19 cellular contexts compared by ENCODE assay signal in the genomic region with DNA sequence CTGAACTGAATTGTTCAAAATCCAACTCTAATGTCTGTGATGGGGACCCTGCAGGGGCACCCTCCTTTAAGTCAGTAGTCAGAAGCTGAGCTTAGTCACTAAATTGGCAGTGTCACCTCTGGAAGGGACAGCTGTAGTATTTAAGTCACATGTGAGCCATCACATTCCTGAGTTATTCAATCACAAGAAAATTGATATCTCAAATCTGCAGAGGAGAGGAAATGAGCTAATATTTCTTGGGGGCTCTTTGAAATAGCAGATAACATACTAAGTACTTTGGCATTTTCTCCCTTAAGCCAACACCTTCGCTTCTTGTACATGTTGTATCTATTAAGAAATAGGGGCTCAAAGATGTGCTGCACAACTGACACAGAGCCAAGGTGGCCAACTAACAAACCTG.
DNase-seq lines count a peak whose midpoint lies in the region; ATAC-seq, FAIRE-seq and TF ChIP-seq lines count a peak whose summit lies in the region.
"Had no signal": no experiment of that assay in that cellular context is flagged by ENCODE, and none has a peak within 500 bp of the region (broad histone marks: within the 10 kb centered on the region; RNA-seq: fewer than 3 reads in every experiment).

No MANE protein-coding gene starts in this region.

- H3K36me3 ChIP-seq in bronchial epithelial cell (ENCODE audit: control insufficient read depth, insufficient read depth, low read length): no peaks in the 10 kb centered on the region
- H3K36me3 ChIP-seq in left lung: no peaks in the 10 kb centered on the region
- H3K36me3 ChIP-seq: BLaER1 treated with 17β-estradiol and CSF1 and Interleukin-3, amounts not matched to agents 10 nM and 100 nM; heart right ventricle had no signal

- H3K27me3 ChIP-seq in bronchial epithelial cell (ENCODE audit: control insufficient read depth, insufficient read depth, low read length) (no peaks in the 10 kb centered on the region), left lung (no peaks in the 10 kb centered on the region)
- H3K27me3 ChIP-seq: BLaER1 treated with 17β-estradiol and CSF1 and Interleukin-3, amounts not matched to agents 10 nM and 100 nM; heart right ventricle had no signal

- no peaks in the 10 kb centered on the region for H3K9me3 ChIP-seq in left lung
- H3K9me3 ChIP-seq: BLaER1 treated with 17β-estradiol and CSF1 and Interleukin-3, amounts not matched to agents 10 nM and 100 nM; heart right ventricle had no signal

- DNase-seq in AG10803 (ENCODE audit: low read depth) (peak; percentile 55), bronchial epithelial cell (ENCODE audit: low read depth) (peak; percentile 88), left lung (no peak), foreskin melanocyte (no peak), T-helper 1 cell (no peak)
- DNase-seq: activated gamma-delta T cell; DMS79 treated with DMSO at 0.1 percent for 48 hours; effector memory CD4-positive, alpha-beta T cell; heart right ventricle; left colon; naive B cell; NCI-H187; Right ventricle myocardium superior had no signal

- no peak overlapping the region for H3K27ac ChIP-seq in left lung
- H3K27ac ChIP-seq: BLaER1 treated with 17β-estradiol and CSF1 and Interleukin-3, amounts not matched to agents 10 nM and 100 nM; heart right ventricle had no signal

- no peak for FAIRE-seq in bronchial epithelial cell (lab: Jason Lieb, UNC)
- FAIRE-seq: GM12878, GM19239 had no signal

- peaks cover 0 to 3% of the 10 kb centered on the region in 2 donors for H3K4me1 ChIP-seq in left lung

- intact Hi-C loops in left lung (cut with DNase I): no loop called here

- no peak for TF ChIP-seq RAD21 in Ishikawa (IDR thresholded peaks at IDR 0.05; ENCODE audit: low read depth)

- ATAC-seq in left lung (peak; percentile 38), HG02884 (IDR thresholded peaks at IDR 0.05; ENCODE audit: unreplicated experiment) (no peak), HG02885 (IDR thresholded peaks at IDR 0.05; ENCODE audit: poor library complexity, unreplicated experiment) (no peak)
- ATAC-seq: GM12878, left colon had no signal

- TF ChIP-seq EP300 in Ishikawa (IDR thresholded peaks at IDR 0.05; ENCODE audit: borderline replicate concordance): peak; percentile 41; the same call in 1 of the 2 replicates

- TF ChIP-seq CTCF in AG10803 (conservative IDR thresholded peaks at IDR 0.05; ENCODE audit: low read length) (no peak), bronchial epithelial cell (IDR thresholded peaks at IDR 0.05; ENCODE audit: insufficient read depth, low read length, severe bottlenecking) (no peak), left lung (IDR thresholded peaks at IDR 0.05) (no peak)

- H3K4me3 ChIP-seq in AG10803 (ENCODE audit: low read length) (no peak overlapping the region), bronchial epithelial cell (ENCODE audit: low read depth, low read length) (no peak overlapping the region), left lung (no peak overlapping the region)
- H3K4me3 ChIP-seq: BLaER1 treated with 17β-estradiol and CSF1 and Interleukin-3, amounts not matched to agents 10 nM and 100 nM; GM12878; heart right ventricle had no signal

TF ChIP-seq in Ishikawa, 13 proteins besides CTCF, POLR2A, EP300 and RAD21:
- TF ChIP-seq CEBPB (IDR thresholded peaks at IDR 0.05) (no peak), YY1 (IDR thresholded peaks at IDR 0.05; ENCODE audit: low read depth) (no peak), FOXM1 (IDR thresholded peaks at IDR 0.05; ENCODE audit: borderline replicate concordance, low read depth) (peak; percentile 37; the same call in 1 of the 2 replicates), TCF12 (IDR thresholded peaks at IDR 0.05; ENCODE audit: low read depth) (no peak), NFIC (IDR thresholded peaks at IDR 0.05) (peak; percentile 12; the same call in 1 of the 2 replicates), TEAD4 (IDR thresholded peaks at IDR 0.05) (peak; percentile 65), TAF1 (IDR thresholded peaks at IDR 0.05; ENCODE audit: low read depth) (no peak), CREB1 (IDR thresholded peaks at IDR 0.05; ENCODE audit: low read depth) (no peak)
- TF ChIP-seq, protein P1, sequence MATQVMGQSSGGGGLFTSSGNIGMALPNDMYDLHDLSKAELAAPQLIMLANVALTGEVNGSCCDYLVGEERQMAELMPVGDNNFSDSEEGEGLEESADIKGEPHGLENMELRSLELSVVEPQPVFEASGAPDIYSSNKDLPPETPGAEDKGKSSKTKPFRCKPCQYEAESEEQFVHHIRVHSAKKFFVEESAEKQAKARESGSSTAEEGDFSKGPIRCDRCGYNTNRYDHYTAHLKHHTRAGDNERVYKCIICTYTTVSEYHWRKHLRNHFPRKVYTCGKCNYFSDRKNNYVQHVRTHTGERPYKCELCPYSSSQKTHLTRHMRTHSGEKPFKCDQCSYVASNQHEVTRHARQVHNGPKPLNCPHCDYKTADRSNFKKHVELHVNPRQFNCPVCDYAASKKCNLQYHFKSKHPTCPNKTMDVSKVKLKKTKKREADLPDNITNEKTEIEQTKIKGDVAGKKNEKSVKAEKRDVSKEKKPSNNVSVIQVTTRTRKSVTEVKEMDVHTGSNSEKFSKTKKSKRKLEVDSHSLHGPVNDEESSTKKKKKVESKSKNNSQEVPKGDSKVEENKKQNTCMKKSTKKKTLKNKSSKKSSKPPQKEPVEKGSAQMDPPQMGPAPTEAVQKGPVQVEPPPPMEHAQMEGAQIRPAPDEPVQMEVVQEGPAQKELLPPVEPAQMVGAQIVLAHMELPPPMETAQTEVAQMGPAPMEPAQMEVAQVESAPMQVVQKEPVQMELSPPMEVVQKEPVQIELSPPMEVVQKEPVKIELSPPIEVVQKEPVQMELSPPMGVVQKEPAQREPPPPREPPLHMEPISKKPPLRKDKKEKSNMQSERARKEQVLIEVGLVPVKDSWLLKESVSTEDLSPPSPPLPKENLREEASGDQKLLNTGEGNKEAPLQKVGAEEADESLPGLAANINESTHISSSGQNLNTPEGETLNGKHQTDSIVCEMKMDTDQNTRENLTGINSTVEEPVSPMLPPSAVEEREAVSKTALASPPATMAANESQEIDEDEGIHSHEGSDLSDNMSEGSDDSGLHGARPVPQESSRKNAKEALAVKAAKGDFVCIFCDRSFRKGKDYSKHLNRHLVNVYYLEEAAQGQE (IDR thresholded peaks at IDR 0.05; ENCODE audit: low read depth): no peak
- TF ChIP-seq, protein P2, sequence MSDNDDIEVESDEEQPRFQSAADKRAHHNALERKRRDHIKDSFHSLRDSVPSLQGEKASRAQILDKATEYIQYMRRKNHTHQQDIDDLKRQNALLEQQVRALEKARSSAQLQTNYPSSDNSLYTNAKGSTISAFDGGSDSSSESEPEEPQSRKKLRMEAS (IDR thresholded peaks at IDR 0.05): no peak
- TF ChIP-seq, protein P3, sequence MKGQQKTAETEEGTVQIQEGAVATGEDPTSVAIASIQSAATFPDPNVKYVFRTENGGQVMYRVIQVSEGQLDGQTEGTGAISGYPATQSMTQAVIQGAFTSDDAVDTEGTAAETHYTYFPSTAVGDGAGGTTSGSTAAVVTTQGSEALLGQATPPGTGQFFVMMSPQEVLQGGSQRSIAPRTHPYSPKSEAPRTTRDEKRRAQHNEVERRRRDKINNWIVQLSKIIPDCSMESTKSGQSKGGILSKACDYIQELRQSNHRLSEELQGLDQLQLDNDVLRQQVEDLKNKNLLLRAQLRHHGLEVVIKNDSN (IDR thresholded peaks at IDR 0.05): 0 out of 2 replicates have a peak, but pooled peaks have one; percentile 7

Comparison
In these comparisons a context has a peak if more than half of its experiments do, and no peak if none do; other contexts are left out.
1. DNase-seq: peak in AG10803 (single experiment) and bronchial epithelial cell (single experiment); none in left lung (0 of 2), foreskin melanocyte (single experiment) and T-helper 1 cell (0 of 5).